Comparison of ENCODE assay signal across 1 cellular context in genomic region chr10:87670591-87670990, GRCh38.
TF ChIP-seq lines count a peak whose summit lies in the region.

No MANE protein-coding gene starts in this region.

TF ChIP-seq in IMR-90, 13 proteins besides CTCF, POLR2A, EP300 and RAD21:
- TF ChIP-seq RCOR1 (IDR thresholded peaks at IDR 0.05; ENCODE audit: insufficient replicate concordance, low read length) (no peak), MAFK (IDR thresholded peaks at IDR 0.05; ENCODE audit: low read depth, low read length) (peak; percentile 60; the same call in 1 of the 2 replicates), CEBPB (IDR thresholded peaks at IDR 0.05; ENCODE audit: low read depth, low read length) (0 out of 2 replicates have a peak, but pooled peaks have one; percentile 1)
TF ChIP-seq in IMR-90: peak in this region for 2.
